In the genomic region with DNA sequence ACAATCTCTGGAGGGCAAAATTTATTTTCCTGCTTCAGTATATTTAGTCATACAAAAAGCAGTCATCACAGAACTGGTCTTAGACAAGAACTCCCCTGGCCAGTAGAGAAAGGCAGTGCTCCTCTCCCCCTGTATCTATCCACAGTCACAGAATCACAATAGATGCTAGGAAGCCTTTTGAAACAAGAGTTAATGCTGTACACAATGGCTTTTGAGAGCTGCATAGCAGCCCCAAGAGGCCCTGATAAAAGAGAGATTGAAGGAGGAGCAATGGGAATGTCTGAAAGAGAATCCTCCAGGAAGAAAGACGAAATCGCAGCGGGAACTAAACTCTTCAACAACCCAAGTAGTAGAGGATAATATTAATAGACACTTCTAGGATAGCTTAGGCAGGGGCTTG, we compare ENCODE assay signal across 22 cellular contexts.
A peak's percentile ranks its signal among the peaks of the same experiment; 100 is the strongest.
DNase-seq lines count a peak whose midpoint lies in the region; ATAC-seq and TF ChIP-seq lines count a peak whose summit lies in the region.
"Had no signal": no experiment of that assay in that cellular context is flagged by ENCODE, and none has a peak within 500 bp of the region (broad histone marks: within the 10 kb centered on the region; RNA-seq: fewer than 3 reads in every experiment).

No MANE protein-coding gene starts in this region.

- no peak for TF ChIP-seq CTCF in neural cell (IDR thresholded peaks at IDR 0.05; ENCODE audit: poor library complexity, severe bottlenecking)

- H3K4me1 ChIP-seq in NT2/D1 (ENCODE audit: insufficient read depth, insufficient read length) = no peaks in the 10 kb centered on the region

- no peaks in the 10 kb centered on the region for H3K27me3 Mint-ChIP-seq in natural killer cell treated with Interleukin-12 subunit alpha and Interleukin-12 subunit beta and Interleukin-15 and Interleukin-18, amount 100 ng/mL, for 72 hours

- H3K4me2 ChIP-seq in neural cell (ENCODE audit: low read length) = no peak overlapping the region
- H3K4me2 ChIP-seq: SK-N-SH had no signal

- peak overlapping the region; percentile 3 for H3K27ac ChIP-seq in neural cell (ENCODE audit: low read length)
- H3K27ac ChIP-seq: 22Rv1, GM23248, HL-60 had no signal

- no peak overlapping the region for H3K4me3 Mint-ChIP-seq in natural killer cell treated with Interleukin-12 subunit alpha and Interleukin-12 subunit beta and Interleukin-15 and Interleukin-18, amount 100 ng/mL, for 72 hours

- no peaks in the 10 kb centered on the region for H3F3A ChIP-seq in neural cell (ENCODE audit: insufficient read depth, low read length, poor library complexity, severe bottlenecking)

- no peak overlapping the region for H2AFZ ChIP-seq in neural cell (ENCODE audit: low read depth, low read length)
- H2AFZ ChIP-seq: GM23248 had no signal

- H3K27me3 ChIP-seq in NT2/D1 (ENCODE audit: insufficient read depth, insufficient read length) (no peaks in the 10 kb centered on the region), neural cell (ENCODE audit: insufficient read depth, low read depth, low read length) (no peaks in the 10 kb centered on the region)

- no peaks in the 10 kb centered on the region for H3K36me3 Mint-ChIP-seq in natural killer cell treated with Interleukin-12 subunit alpha and Interleukin-12 subunit beta and Interleukin-15 and Interleukin-18, amount 100 ng/mL, for 72 hours

- no peaks in the 10 kb centered on the region for H4K20me1 ChIP-seq in neural cell (ENCODE audit: insufficient read depth)

- no peak overlapping the region for H3K27ac Mint-ChIP-seq in natural killer cell treated with Interleukin-12 subunit alpha and Interleukin-12 subunit beta and Interleukin-15 and Interleukin-18, amount 100 ng/mL, for 72 hours

- H3K79me2 ChIP-seq in neural cell (replicated peaks; ENCODE audit: insufficient read depth, low read length) = no peaks in the 10 kb centered on the region

- no peak for TF ChIP-seq RAD21 in neural cell (conservative IDR thresholded peaks at IDR 0.05)

- no peak overlapping the region for H3K4me3 ChIP-seq in NT2/D1 (ENCODE audit: insufficient read length, low read depth)
- H3K4me3 ChIP-seq in neural cell (ENCODE audit: low read length) = no peak overlapping the region
- H3K4me3 ChIP-seq: GM23248 had no signal

- no peaks in the 10 kb centered on the region for H3K9me3 Mint-ChIP-seq in natural killer cell treated with Interleukin-12 subunit alpha and Interleukin-12 subunit beta and Interleukin-15 and Interleukin-18, amount 100 ng/mL, for 72 hours

- peak; percentile 14 for DNase-seq in NCI-H2107 treated with DMSO at 0.1 percent for 48 hours (lab: John Stamatoyannopoulos, UW; ENCODE audit: unreplicated experiment)
- no peak for DNase-seq in NCI-H2107 (lab: John Stamatoyannopoulos, UW)
- peak; percentile 18 for DNase-seq in NT2/D1 (ENCODE audit: low read depth, low spot score)
- no peak for DNase-seq in AML-193 (lab: John Stamatoyannopoulos, UW)
- no peak for DNase-seq in SKM-1 treated with dmso at 0.1 percent for 144 hours (lab: John Stamatoyannopoulos, UW; ENCODE audit: unreplicated experiment)
- DNase-seq in natural killer cell treated with Interleukin-12 subunit alpha and Interleukin-12 subunit beta and Interleukin-15 and Interleukin-18, amount 100 ng/mL, for 72 hours (ENCODE audit: low spot score) = no peak
- DNase-seq: Calu3, GM23248, Kasumi-1, MV-4-11, NCI-H1105, NCI-H146, NCI-H1930, NCI-H524, NCI-H774, PC-3, SK-N-SH had no signal

- H3K36me3 ChIP-seq in NT2/D1 (ENCODE audit: insufficient read depth, insufficient read length, low read length) = no peaks in the 10 kb centered on the region
- no peaks in the 10 kb centered on the region for H3K36me3 ChIP-seq in neural cell (ENCODE audit: insufficient read depth, low read length)

- no peak overlapping the region for H3K9ac ChIP-seq in NT2/D1 (ENCODE audit: insufficient read length, low read depth)
- H3K9ac ChIP-seq in neural cell (ENCODE audit: low read length) = no peak overlapping the region
- H3K9ac ChIP-seq: GM23248, SK-N-SH had no signal

- H3K4me1 Mint-ChIP-seq in natural killer cell treated with Interleukin-12 subunit alpha and Interleukin-12 subunit beta and Interleukin-15 and Interleukin-18, amount 100 ng/mL, for 72 hours (ENCODE audit: low read depth in 2 of 2) = no peaks in the 10 kb centered on the region

- no peak for TF ChIP-seq EP300 in neural cell (conservative IDR thresholded peaks at IDR 0.05; ENCODE audit: poor library complexity, severe bottlenecking)

- ATAC-seq in GM18867 (IDR thresholded peaks at IDR 0.05; ENCODE audit: unreplicated experiment) = no peak
- ATAC-seq in natural killer cell treated with Interleukin-12 subunit alpha and Interleukin-12 subunit beta and Interleukin-15 and Interleukin-18, amount 100 ng/mL, for 72 hours = no peak
- ATAC-seq: HepG2, PC-3 had no signal

- H3K9me3 ChIP-seq in NT2/D1 (ENCODE audit: insufficient read depth, low read length) (no peaks in the 10 kb centered on the region), neural cell (ENCODE audit: low read length) (no peaks in the 10 kb centered on the region)
- H3K9me3 ChIP-seq: SK-N-SH had no signal

- no peaks in the 10 kb centered on the region for H3K9me2 ChIP-seq in neural cell (ENCODE audit: insufficient read depth, low read length)
- H3K9me2 ChIP-seq: SK-N-SH had no signal

TF ChIP-seq in neural cell, 6 proteins besides CTCF, POLR2A, EP300 and RAD21:
- no peak for TF ChIP-seq MXI1 (conservative IDR thresholded peaks at IDR 0.05; ENCODE audit: poor library complexity, severe bottlenecking)
- no peak for TF ChIP-seq EZH2 (IDR thresholded peaks at IDR 0.05; ENCODE audit: borderline replicate concordance, insufficient read depth, low read length, poor library complexity, severe bottlenecking)
- TF ChIP-seq, protein P1, sequence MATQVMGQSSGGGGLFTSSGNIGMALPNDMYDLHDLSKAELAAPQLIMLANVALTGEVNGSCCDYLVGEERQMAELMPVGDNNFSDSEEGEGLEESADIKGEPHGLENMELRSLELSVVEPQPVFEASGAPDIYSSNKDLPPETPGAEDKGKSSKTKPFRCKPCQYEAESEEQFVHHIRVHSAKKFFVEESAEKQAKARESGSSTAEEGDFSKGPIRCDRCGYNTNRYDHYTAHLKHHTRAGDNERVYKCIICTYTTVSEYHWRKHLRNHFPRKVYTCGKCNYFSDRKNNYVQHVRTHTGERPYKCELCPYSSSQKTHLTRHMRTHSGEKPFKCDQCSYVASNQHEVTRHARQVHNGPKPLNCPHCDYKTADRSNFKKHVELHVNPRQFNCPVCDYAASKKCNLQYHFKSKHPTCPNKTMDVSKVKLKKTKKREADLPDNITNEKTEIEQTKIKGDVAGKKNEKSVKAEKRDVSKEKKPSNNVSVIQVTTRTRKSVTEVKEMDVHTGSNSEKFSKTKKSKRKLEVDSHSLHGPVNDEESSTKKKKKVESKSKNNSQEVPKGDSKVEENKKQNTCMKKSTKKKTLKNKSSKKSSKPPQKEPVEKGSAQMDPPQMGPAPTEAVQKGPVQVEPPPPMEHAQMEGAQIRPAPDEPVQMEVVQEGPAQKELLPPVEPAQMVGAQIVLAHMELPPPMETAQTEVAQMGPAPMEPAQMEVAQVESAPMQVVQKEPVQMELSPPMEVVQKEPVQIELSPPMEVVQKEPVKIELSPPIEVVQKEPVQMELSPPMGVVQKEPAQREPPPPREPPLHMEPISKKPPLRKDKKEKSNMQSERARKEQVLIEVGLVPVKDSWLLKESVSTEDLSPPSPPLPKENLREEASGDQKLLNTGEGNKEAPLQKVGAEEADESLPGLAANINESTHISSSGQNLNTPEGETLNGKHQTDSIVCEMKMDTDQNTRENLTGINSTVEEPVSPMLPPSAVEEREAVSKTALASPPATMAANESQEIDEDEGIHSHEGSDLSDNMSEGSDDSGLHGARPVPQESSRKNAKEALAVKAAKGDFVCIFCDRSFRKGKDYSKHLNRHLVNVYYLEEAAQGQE (IDR thresholded peaks at IDR 0.05; ENCODE audit: borderline replicate concordance) = no peak
- no peak for TF ChIP-seq SMC3 (conservative IDR thresholded peaks at IDR 0.05; ENCODE audit: poor library complexity)
- TF ChIP-seq POLR2AphosphoS5 (IDR thresholded peaks at IDR 0.05) = no peak
- no peak for TF ChIP-seq TAF1 (IDR thresholded peaks at IDR 0.05; ENCODE audit: low read depth)

Comparison
In these comparisons a context has a peak if more than half of its experiments do, and no peak if none do; other contexts are left out.
1. DNase-seq: peak in NCI-H2107 treated with DMSO at 0.1 percent for 48 hours (single experiment) and NT2/D1 (single experiment); none in NCI-H2107 (single experiment), AML-193 (0 of 2), SKM-1 treated with dmso at 0.1 percent for 144 hours (single experiment) and natural killer cell treated with Interleukin-12 subunit alpha and Interleukin-12 subunit beta and Interleukin-15 and Interleukin-18, amount 100 ng/mL, for 72 hours (single experiment).